22 cellular contexts compared by ENCODE assay signal in the genomic region with DNA sequence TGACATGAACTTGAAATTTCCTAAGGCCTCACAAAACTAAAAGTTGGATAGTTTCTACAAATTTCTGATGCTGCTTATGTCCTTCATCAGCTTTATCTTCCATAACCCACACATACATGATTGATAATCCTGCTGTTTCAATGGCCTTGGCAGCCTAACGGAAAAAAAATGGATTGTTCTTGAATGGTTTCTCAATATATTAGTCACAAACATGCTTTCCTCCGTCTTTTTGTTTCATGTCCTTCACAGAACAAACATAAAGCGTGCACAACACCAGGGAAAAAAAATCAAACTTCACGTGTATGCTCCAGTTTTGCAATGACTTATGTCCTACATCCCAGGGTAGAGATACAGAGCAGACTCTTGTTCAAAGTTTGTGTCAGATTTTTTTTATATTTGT.
"Had no signal": no experiment of that assay in that cellular context is flagged by ENCODE, and none has a peak within 500 bp of the region (broad histone marks: within the 10 kb centered on the region; RNA-seq: fewer than 3 reads in every experiment).

No MANE protein-coding gene starts in this region.

- H3K4me1 ChIP-seq: ascending aorta, parathyroid adenoma, tibial artery had no signal

- DNase-seq: activated CD4-positive, alpha-beta T cell treated with anti-CD3 and anti-CD28 coated beads, Interleukin-2, amount 10 ng/mL, durations not matched to agents 7 days and 5 days; activated CD8-positive, alpha-beta memory T cell treated with anti-CD3 and anti-CD28 coated beads, Interleukin-2, amount 10 ng/mL, durations not matched to agents 7 days and 5 days; activated CD8-positive, alpha-beta T cell treated with anti-CD3 and anti-CD28 coated beads for 36 hours; activated gamma-delta T cell; activated naive CD4-positive, alpha-beta T cell treated with anti-CD3 and anti-CD28 coated beads, Interleukin-2, amount 50 U/mL, for 16 hours; activated naive CD8-positive, alpha-beta T cell treated with anti-CD3 and anti-CD28 coated beads, Interleukin-2, amount 50 U/mL, for 24 hours; activated T-cell treated with anti-CD3 and anti-CD28 coated beads for 4 hours; brain microvascular endothelial cell; cerebellar nuclear complex; cortex of kidney; endodermal cell; left ventricle myocardium superior; mammary epithelial cell; right cardiac atrium; stimulated activated CD4-positive, alpha-beta T cell treated with anti-CD3 and anti-CD28 coated beads, Interleukin-1b, Interleukin-23, amount 100 ng/mL, for 48 hours; tibial artery had no signal

- H3K9me3 ChIP-seq: ascending aorta, tibial artery had no signal

- H3K27me3 Mint-ChIP-seq: activated CD4-positive, alpha-beta T cell treated with anti-CD3 and anti-CD28 coated beads, Interleukin-2, amount 10 ng/mL, durations not matched to agents 7 days and 5 days; activated CD8-positive, alpha-beta memory T cell treated with anti-CD3 and anti-CD28 coated beads, Interleukin-2, amount 10 ng/mL, durations not matched to agents 7 days and 5 days; activated CD8-positive, alpha-beta T cell treated with anti-CD3 and anti-CD28 coated beads for 36 hours; activated naive CD8-positive, alpha-beta T cell treated with anti-CD3 and anti-CD28 coated beads, Interleukin-2, amount 50 U/mL, for 24 hours; natural killer cell treated with Interleukin-12 subunit alpha and Interleukin-12 subunit beta and Interleukin-15 and Interleukin-18, amount 100 ng/mL, for 72 hours; stimulated activated naive CD8-positive, alpha-beta T cell treated with anti-CD3 and anti-CD28 coated beads, Interleukin-15, Interleukin-2, amounts not matched to agents 100 ng/mL and 50 ng/mL, for 24 hours had no signal

- H3K4me3 Mint-ChIP-seq: activated CD4-positive, alpha-beta T cell treated with anti-CD3 and anti-CD28 coated beads, Interleukin-2, amount 10 ng/mL, durations not matched to agents 7 days and 5 days; activated CD8-positive, alpha-beta memory T cell treated with anti-CD3 and anti-CD28 coated beads, Interleukin-2, amount 10 ng/mL, durations not matched to agents 7 days and 5 days; activated CD8-positive, alpha-beta T cell treated with anti-CD3 and anti-CD28 coated beads for 36 hours; activated naive CD8-positive, alpha-beta T cell treated with anti-CD3 and anti-CD28 coated beads, Interleukin-2, amount 50 U/mL, for 24 hours; endodermal cell; natural killer cell treated with Interleukin-12 subunit alpha and Interleukin-12 subunit beta and Interleukin-15 and Interleukin-18, amount 100 ng/mL, for 72 hours; stimulated activated naive CD8-positive, alpha-beta T cell treated with anti-CD3 and anti-CD28 coated beads, Interleukin-15, Interleukin-2, amounts not matched to agents 100 ng/mL and 50 ng/mL, for 24 hours had no signal

- ATAC-seq: activated CD8-positive, alpha-beta memory T cell treated with anti-CD3 and anti-CD28 coated beads, Interleukin-2, amount 10 ng/mL, durations not matched to agents 7 days and 5 days; activated CD8-positive, alpha-beta T cell treated with anti-CD3 and anti-CD28 coated beads for 36 hours; activated naive CD8-positive, alpha-beta T cell treated with anti-CD3 and anti-CD28 coated beads, Interleukin-2, amount 50 U/mL, for 24 hours; left ventricle myocardium superior; natural killer cell treated with Interleukin-12 subunit alpha and Interleukin-12 subunit beta and Interleukin-15 and Interleukin-18, amount 100 ng/mL, for 72 hours; right cardiac atrium had no signal

- H3K27ac Mint-ChIP-seq: activated CD4-positive, alpha-beta T cell treated with anti-CD3 and anti-CD28 coated beads, Interleukin-2, amount 10 ng/mL, durations not matched to agents 7 days and 5 days; activated CD8-positive, alpha-beta memory T cell treated with anti-CD3 and anti-CD28 coated beads, Interleukin-2, amount 10 ng/mL, durations not matched to agents 7 days and 5 days; activated CD8-positive, alpha-beta T cell treated with anti-CD3 and anti-CD28 coated beads for 36 hours; activated naive CD8-positive, alpha-beta T cell treated with anti-CD3 and anti-CD28 coated beads, Interleukin-2, amount 50 U/mL, for 24 hours; endodermal cell; natural killer cell treated with Interleukin-12 subunit alpha and Interleukin-12 subunit beta and Interleukin-15 and Interleukin-18, amount 100 ng/mL, for 72 hours; stimulated activated naive CD8-positive, alpha-beta T cell treated with anti-CD3 and anti-CD28 coated beads, Interleukin-15, Interleukin-2, amounts not matched to agents 100 ng/mL and 50 ng/mL, for 24 hours had no signal

- H3K9me3 Mint-ChIP-seq: activated CD4-positive, alpha-beta T cell treated with anti-CD3 and anti-CD28 coated beads, Interleukin-2, amount 10 ng/mL, durations not matched to agents 7 days and 5 days; endodermal cell had no signal

- H3K27me3 ChIP-seq: ascending aorta, brain microvascular endothelial cell, tibial artery had no signal

- H3K4me3 ChIP-seq: ascending aorta, skin epidermis, tibial artery had no signal

- H3K4me1 Mint-ChIP-seq: activated CD4-positive, alpha-beta T cell treated with anti-CD3 and anti-CD28 coated beads, Interleukin-2, amount 10 ng/mL, durations not matched to agents 7 days and 5 days; activated CD8-positive, alpha-beta memory T cell treated with anti-CD3 and anti-CD28 coated beads, Interleukin-2, amount 10 ng/mL, durations not matched to agents 7 days and 5 days; activated naive CD8-positive, alpha-beta T cell treated with anti-CD3 and anti-CD28 coated beads, Interleukin-2, amount 50 U/mL, for 24 hours; endodermal cell had no signal

- H3K27ac ChIP-seq: ascending aorta, brain microvascular endothelial cell, epithelial cell of prostate, parathyroid adenoma, skin epidermis, tibial artery had no signal

- H3K36me3 Mint-ChIP-seq: activated CD8-positive, alpha-beta memory T cell treated with anti-CD3 and anti-CD28 coated beads, Interleukin-2, amount 10 ng/mL, durations not matched to agents 7 days and 5 days had no signal

- H3K36me3 ChIP-seq: ascending aorta, brain microvascular endothelial cell, tibial artery had no signal
